ENCODE assay signal across 1 cellular context in genomic region chr5:177592010-177592834, GRCh38.
A peak's percentile ranks its signal among the peaks of the same experiment; 100 is the strongest.
TF ChIP-seq lines count a peak whose summit lies in the region.

Gene TMED9, plus strand, starts transcription at chr5:177592203. Its CDS starts 12 bp downstream, at chr5:177592215.

TF ChIP-seq in HepG2, 621 proteins besides CTCF, POLR2A, EP300 and RAD21 (continued from another document and continues in another):
- TF ChIP-seq ZNF574 (CRISPR knock-in tag; IDR thresholded peaks at IDR 0.05): peak; percentile 93
- peak; percentile 74 for TF ChIP-seq E2F1 (CRISPR knock-in tag; IDR thresholded peaks at IDR 0.05)
- TF ChIP-seq GLI4 (CRISPR knock-in tag; IDR thresholded peaks at IDR 0.05; ENCODE audit: borderline replicate concordance): 0 out of 2 replicates have a peak, but pooled peaks have one; percentile 19
- TF ChIP-seq MTERF4 (CRISPR knock-in tag; IDR thresholded peaks at IDR 0.05): peak; percentile 56; the same call in 1 of the 2 replicates
- no peak for TF ChIP-seq ZNF790 (CRISPR knock-in tag; IDR thresholded peaks at IDR 0.05; ENCODE audit: borderline replicate concordance)
- TF ChIP-seq NAIF1 (CRISPR knock-in tag; IDR thresholded peaks at IDR 0.05; ENCODE audit: borderline replicate concordance): no peak
- TF ChIP-seq ATM (IDR thresholded peaks at IDR 0.05; ENCODE audit: borderline replicate concordance): no peak
- peak; percentile 87; the same call in 1 of the 2 replicates for TF ChIP-seq CBFB (CRISPR knock-in tag; IDR thresholded peaks at IDR 0.05)
- TF ChIP-seq KIAA2018 (CRISPR knock-in tag; IDR thresholded peaks at IDR 0.05; ENCODE audit: borderline replicate concordance): no peak
- no peak for TF ChIP-seq ZNF615 (CRISPR knock-in tag; IDR thresholded peaks at IDR 0.05; ENCODE audit: borderline replicate concordance)
- TF ChIP-seq ZBTB39 (CRISPR knock-in tag; IDR thresholded peaks at IDR 0.05): no peak
- no peak for TF ChIP-seq ZNF691 (CRISPR knock-in tag; IDR thresholded peaks at IDR 0.05; ENCODE audit: borderline replicate concordance, low read depth)
- no peak for TF ChIP-seq ZNF318 (CRISPR knock-in tag; IDR thresholded peaks at IDR 0.05)
- TF ChIP-seq ARID2 (CRISPR knock-in tag; IDR thresholded peaks at IDR 0.05; ENCODE audit: borderline replicate concordance): peak; percentile 86
- no peak for TF ChIP-seq TCF12 (IDR thresholded peaks at IDR 0.05)
- no peak for TF ChIP-seq TCF12 (CRISPR knock-in tag; IDR thresholded peaks at IDR 0.05)
- TF ChIP-seq MTF1 (CRISPR knock-in tag; IDR thresholded peaks at IDR 0.05): no peak
- TF ChIP-seq RBM39 (IDR thresholded peaks at IDR 0.05; ENCODE audit: low read depth, low read length, poor library complexity, severe bottlenecking): peak; percentile 60
- no peak for TF ChIP-seq ZFP36 (IDR thresholded peaks at IDR 0.05; ENCODE audit: borderline replicate concordance, low read depth, low read length, partially characterized antibody)
- TF ChIP-seq XRCC5 (optimal IDR thresholded peaks at IDR 0.05; ENCODE audit: low read length): no peak
- TF ChIP-seq KDM1A (CRISPR knock-in tag; IDR thresholded peaks at IDR 0.05): no peak
- no peak for TF ChIP-seq ZNF3 (CRISPR knock-in tag; IDR thresholded peaks at IDR 0.05)
- no peak for TF ChIP-seq DDIT3 (CRISPR knock-in tag; IDR thresholded peaks at IDR 0.05)
- no peak for TF ChIP-seq RXRA (CRISPR knock-in tag; IDR thresholded peaks at IDR 0.05)
- TF ChIP-seq GMEB2 (CRISPR knock-in tag; IDR thresholded peaks at IDR 0.05; ENCODE audit: low read depth): peak; percentile 81
